In the genomic region with DNA sequence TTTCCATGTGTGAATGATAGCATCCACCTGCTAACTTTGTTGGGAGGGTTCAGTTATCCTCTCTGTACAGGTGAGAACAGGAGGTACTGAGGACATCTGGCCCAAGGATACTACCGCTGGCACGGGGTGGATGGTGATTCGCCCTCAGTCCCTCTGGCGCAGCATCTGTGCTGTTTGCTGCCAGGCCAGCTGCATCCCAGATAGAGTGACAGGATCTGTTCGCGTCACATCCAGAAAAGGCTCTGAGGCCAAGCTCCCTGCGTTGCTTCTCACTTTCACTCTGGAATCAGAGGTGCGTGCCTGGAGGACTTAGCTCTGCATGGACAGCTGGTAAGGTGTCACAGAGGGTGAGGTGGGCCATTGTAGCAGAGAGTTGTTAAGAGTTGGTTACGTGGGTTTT, we compare ENCODE assay signal across 17 cellular contexts.
DNase-seq lines count a peak whose midpoint lies in the region; ATAC-seq and TF ChIP-seq lines count a peak whose summit lies in the region.
"Had no signal": no experiment of that assay in that cellular context is flagged by ENCODE, and none has a peak within 500 bp of the region (broad histone marks: within the 10 kb centered on the region; RNA-seq: fewer than 3 reads in every experiment).

No MANE protein-coding gene starts in this region.

- intact Hi-C loops in activated T-helper 2 cell treated with anti-CD3 and anti-CD28 coated beads, Interferon-gamma antibody, Interleukin-2, Interleukin-4, amounts not matched to agents 10 μg/mL and 5 μg/mL and 100 μg/mL, durations not matched to agents 14 hours and 24 hours and 36 hours (cut with micrococcal nuclease), result no loop called here

- no peak for TF ChIP-seq CTCF in neural crest cell (conservative IDR thresholded peaks at IDR 0.05)

- ATAC-seq in stimulated activated naive B cell treated with anti-CD40 and anti-IgM and Interleukin-4, amounts not matched to agents 10 μg/mL and 1 μg/mL and 100 μg/mL, for 72 hours (replicated peaks), result no peak
- ATAC-seq: GM12878 had no signal

- peaks cover 4% of the 10 kb centered on the region for H3K4me1 Mint-ChIP-seq in neural crest cell
- H3K4me1 Mint-ChIP-seq in stimulated activated naive B cell treated with anti-CD40 and anti-IgM and Interleukin-4, amounts not matched to agents 10 μg/mL and 1 μg/mL and 100 μg/mL, for 72 hours, result peaks cover 30 to 56% of the 10 kb centered on the region in 2 donors
- peaks cover 10% of the 10 kb centered on the region for H3K4me1 Mint-ChIP-seq in activated T-helper 2 cell treated with anti-CD3 and anti-CD28 coated beads, Interferon-gamma antibody, Interleukin-2, Interleukin-4, amounts not matched to agents 10 μg/mL and 5 μg/mL and 100 μg/mL, durations not matched to agents 14 hours and 24 hours and 36 hours (ENCODE audit: low read depth)
- H3K4me1 Mint-ChIP-seq: H9 had no signal

- peaks cover 11% of the 10 kb centered on the region for H3K9me3 Mint-ChIP-seq in neural crest cell
- H3K9me3 Mint-ChIP-seq in stimulated activated naive B cell treated with anti-CD40 and anti-IgM and Interleukin-4, amounts not matched to agents 10 μg/mL and 1 μg/mL and 100 μg/mL, for 72 hours, result no peaks in the 10 kb centered on the region
- H3K9me3 Mint-ChIP-seq in activated T-helper 2 cell treated with anti-CD3 and anti-CD28 coated beads, Interferon-gamma antibody, Interleukin-2, Interleukin-4, amounts not matched to agents 10 μg/mL and 5 μg/mL and 100 μg/mL, durations not matched to agents 14 hours and 24 hours and 36 hours, result no peaks in the 10 kb centered on the region

- H3K27me3 Mint-ChIP-seq in neural crest cell (ENCODE audit: low read depth), result no peaks in the 10 kb centered on the region
- H3K27me3 Mint-ChIP-seq in stimulated activated naive B cell treated with anti-CD40 and anti-IgM and Interleukin-4, amounts not matched to agents 10 μg/mL and 1 μg/mL and 100 μg/mL, for 72 hours, result no peaks in the 10 kb centered on the region
- H3K27me3 Mint-ChIP-seq in activated T-helper 2 cell treated with anti-CD3 and anti-CD28 coated beads, Interferon-gamma antibody, Interleukin-2, Interleukin-4, amounts not matched to agents 10 μg/mL and 5 μg/mL and 100 μg/mL, durations not matched to agents 14 hours and 24 hours and 36 hours (ENCODE audit: low read depth), result no peaks in the 10 kb centered on the region
- H3K27me3 Mint-ChIP-seq: CD4-positive, CD25-positive, alpha-beta regulatory T cell; CD8-positive, alpha-beta memory T cell had no signal

- no peak overlapping the region for H3K4me3 Mint-ChIP-seq in neural crest cell
- H3K4me3 Mint-ChIP-seq in stimulated activated naive B cell treated with anti-CD40 and anti-IgM and Interleukin-4, amounts not matched to agents 10 μg/mL and 1 μg/mL and 100 μg/mL, for 72 hours, result no peak overlapping the region
- no peak overlapping the region for H3K4me3 Mint-ChIP-seq in activated T-helper 2 cell treated with anti-CD3 and anti-CD28 coated beads, Interferon-gamma antibody, Interleukin-2, Interleukin-4, amounts not matched to agents 10 μg/mL and 5 μg/mL and 100 μg/mL, durations not matched to agents 14 hours and 24 hours and 36 hours (ENCODE audit: low read depth)
- H3K4me3 Mint-ChIP-seq: CD4-positive, CD25-positive, alpha-beta regulatory T cell; CD8-positive, alpha-beta memory T cell; H9 had no signal

- H3K36me3 Mint-ChIP-seq in neural crest cell (ENCODE audit: low read depth), result peaks cover 14% of the 10 kb centered on the region
- peaks cover 4 to 12% of the 10 kb centered on the region in 2 donors for H3K36me3 Mint-ChIP-seq in stimulated activated naive B cell treated with anti-CD40 and anti-IgM and Interleukin-4, amounts not matched to agents 10 μg/mL and 1 μg/mL and 100 μg/mL, for 72 hours
- peaks cover 35% of the 10 kb centered on the region for H3K36me3 Mint-ChIP-seq in activated T-helper 2 cell treated with anti-CD3 and anti-CD28 coated beads, Interferon-gamma antibody, Interleukin-2, Interleukin-4, amounts not matched to agents 10 μg/mL and 5 μg/mL and 100 μg/mL, durations not matched to agents 14 hours and 24 hours and 36 hours (ENCODE audit: low read depth)

- DNase-seq in Ammon's horn (ENCODE audit: low spot score), result peak; percentile 33
- peak; percentile 80 for DNase-seq in NCI-H2171 treated with DMSO at 0.1 percent for 48 hours (lab: John Stamatoyannopoulos, UW)
- no peak for DNase-seq in neural crest cell (ENCODE audit: low read depth, low spot score)
- no peak for DNase-seq in stimulated activated naive B cell treated with anti-CD40 and anti-IgM and Interleukin-4, amounts not matched to agents 10 μg/mL and 1 μg/mL and 100 μg/mL, for 72 hours
- no peak for DNase-seq in mucosa of gallbladder (ENCODE audit: low spot score)
- no peak for DNase-seq in iPS-NIHi7 (ENCODE audit: extremely low spot score)
- no peak for DNase-seq in activated T-helper 2 cell treated with anti-CD3 and anti-CD28 coated beads, Interferon-gamma antibody, Interleukin-2, Interleukin-4, amounts not matched to agents 10 μg/mL and 5 μg/mL and 100 μg/mL, durations not matched to agents 14 hours and 24 hours and 36 hours (ENCODE audit: low spot score)
- DNase-seq: BE2C; CD4-positive, CD25-positive, alpha-beta regulatory T cell; CD8-positive, alpha-beta memory T cell; COR-L47; DMS 273 treated with DMSO at 0.1 percent for 48 hours; DMS53; DND-41; EL; H9 had no signal

- H3K27ac Mint-ChIP-seq in neural crest cell (ENCODE audit: unreplicated experiment), result peak overlapping the region; percentile 19
- H3K27ac Mint-ChIP-seq in stimulated activated naive B cell treated with anti-CD40 and anti-IgM and Interleukin-4, amounts not matched to agents 10 μg/mL and 1 μg/mL and 100 μg/mL, for 72 hours, result peak overlapping the region; percentile 33
- no peak overlapping the region for H3K27ac Mint-ChIP-seq in activated T-helper 2 cell treated with anti-CD3 and anti-CD28 coated beads, Interferon-gamma antibody, Interleukin-2, Interleukin-4, amounts not matched to agents 10 μg/mL and 5 μg/mL and 100 μg/mL, durations not matched to agents 14 hours and 24 hours and 36 hours
- H3K27ac Mint-ChIP-seq: CD4-positive, CD25-positive, alpha-beta regulatory T cell; CD8-positive, alpha-beta memory T cell; H9 had no signal

Comparison
In these comparisons a context has a peak if more than half of its experiments do, and no peak if none do; other contexts are left out.
1. DNase-seq: peak in Ammon's horn (single experiment) and NCI-H2171 treated with DMSO at 0.1 percent for 48 hours (single experiment); none in neural crest cell (single experiment), stimulated activated naive B cell treated with anti-CD40 and anti-IgM and Interleukin-4, amounts not matched to agents 10 μg/mL and 1 μg/mL and 100 μg/mL, for 72 hours (single experiment), mucosa of gallbladder (single experiment), iPS-NIHi7 (single experiment) and activated T-helper 2 cell treated with anti-CD3 and anti-CD28 coated beads, Interferon-gamma antibody, Interleukin-2, Interleukin-4, amounts not matched to agents 10 μg/mL and 5 μg/mL and 100 μg/mL, durations not matched to agents 14 hours and 24 hours and 36 hours (single experiment).